ENCODE assay signal across 26 cellular contexts in genomic region chr15:68382286-68383007, GRCh38. TPM values are rescaled to one million over a fixed set of nuclear protein-coding genes. Genes with fewer than 3 reads are reported as not detected.
A peak's percentile ranks its signal among the peaks of the same experiment; 100 is the strongest.
DNase-seq lines count a peak whose midpoint lies in the region; ATAC-seq, FAIRE-seq and TF ChIP-seq lines count a peak whose summit lies in the region.
"Had no signal": no experiment of that assay in that cellular context is flagged by ENCODE, and none has a peak within 500 bp of the region (broad histone marks: within the 10 kb centered on the region; RNA-seq: fewer than 3 reads in every experiment).

No MANE protein-coding gene starts in this region.

- peaks cover 0 to 25% of the 10 kb centered on the region in 2 experiments; a peak in 3 of 5 replicates for H3K27me3 ChIP-seq in K562 (ENCODE audit: control insufficient read depth in 2 of 2, insufficient read depth in 2 of 2, low read length in 2 of 2)
- H3K27me3 ChIP-seq: BE2C, body of pancreas, MG63, transverse colon had no signal

- no TSS peak for BruUV-seq in K562 (replicated peaks; lab: Mats Ljungman, UMichigan)

- no peaks in the 10 kb centered on the region for H4K20me1 ChIP-seq in K562 (replicated peaks; ENCODE audit: control insufficient read depth, insufficient read depth, low read length)

- H3K4me3 Mint-ChIP-seq in type B pancreatic cell, result no peak overlapping the region
- H3K4me3 Mint-ChIP-seq: activated naive CD8-positive, alpha-beta T cell treated with anti-CD3 and anti-CD28 coated beads for 36 hours; WTC11 had no signal

- ATAC-seq in K562 (no peak), HG03045 (IDR thresholded peaks at IDR 0.05; ENCODE audit: unreplicated experiment) (no peak)
- ATAC-seq: body of pancreas had no signal

- in situ Hi-C loops in K562 (cut with MboI), result no loop called here

- FAIRE-seq in K562 (lab: Jason Lieb, UNC) (no peak), GM12892 (lab: Jason Lieb, UNC) (no peak)

- no peak overlapping the region for H3K4me3 ChIP-seq in K562
- H3K4me3 ChIP-seq: body of pancreas, heart right ventricle, MG63, PC-9, transverse colon had no signal

- H3K27ac ChIP-seq in K562 (ENCODE audit: extremely low read depth, low read depth, low read length), result no peak overlapping the region
- H3K27ac ChIP-seq: body of pancreas, heart right ventricle, PC-9, transverse colon had no signal

- H3K4me2 ChIP-seq in K562 (ENCODE audit: insufficient read depth, low read length), result no peak overlapping the region
- H3K4me2 ChIP-seq: PC-9 had no signal

- 0% methylated on average over 5 of the region's 5 CpGs for WGBS in K562 (ENCODE audit: insufficient coverage, low coverage, missing lambda C conversion rate)

- H3K9me3 Mint-ChIP-seq in type B pancreatic cell, result peaks cover 4% of the 10 kb centered on the region
- H3K9me3 Mint-ChIP-seq: activated naive CD8-positive, alpha-beta T cell treated with anti-CD3 and anti-CD28 coated beads for 36 hours; activated T-helper 2 cell treated with anti-CD3 and anti-CD28 coated beads, Interferon-gamma antibody, Interleukin-2, Interleukin-4, amounts not matched to agents 10 μg/mL and 5 μg/mL and 100 μg/mL, durations not matched to agents 14 hours and 24 hours and 36 hours had no signal

- no peak overlapping the region for H2AFZ ChIP-seq in K562 (ENCODE audit: low read depth, low read length)
- H2AFZ ChIP-seq: PC-9 had no signal

- H3K27me3 Mint-ChIP-seq in type B pancreatic cell, result peaks cover 3% of the 10 kb centered on the region

- no peak for TF ChIP-seq EP300 in K562 (IDR thresholded peaks at IDR 0.05; ENCODE audit: low read length)

- TF ChIP-seq CTCF in K562 (IDR thresholded peaks at IDR 0.05 in 2 of 3, conservative IDR thresholded peaks at IDR 0.05 in 1 of 3; ENCODE audit: insufficient read depth in 2 of 3, low read depth in 1 of 3, low read length in 3 of 3) (no peak), type B pancreatic cell (conservative IDR thresholded peaks at IDR 0.05) (no peak)

- DNase-seq in activated effector memory CD4-positive, alpha-beta T cell treated with anti-CD3 and anti-CD28 coated beads, Interleukin-2, amount 50 U/mL, for 16 hours, result peak; percentile 8
- no peak for DNase-seq in activated effector memory CD4-positive, alpha-beta T cell treated with Interleukin-2 at 50 U/mL for 16 hours
- DNase-seq in K562 (ENCODE audit: extremely low read depth in 1 of 4, low spot score in 3 of 4) (no peak), mesenteric fat pad (ENCODE audit: low spot score) (peak; percentile 22), type B pancreatic cell (ENCODE audit: extremely low spot score, unreplicated experiment) (peak; percentile 22), cerebellar nuclear complex (lab: John Stamatoyannopoulos, UW) (no peak), GM12892 (ENCODE audit: insufficient read length) (no peak)
- DNase-seq: activated naive CD8-positive, alpha-beta T cell treated with anti-CD3 and anti-CD28 coated beads for 36 hours; body of pancreas; effector CD8-positive, alpha-beta T cell; foreskin fibroblast; H7; heart right ventricle; KBM-7; kidney glomerular epithelial cell; MG63; NCI-H1105 treated with DMSO at 0.1 percent for 48 hours; NCI-H1930; NCI-H524 treated with DMSO at 0.1 percent for 48 hours; PC-9; transverse colon had no signal

- no peak overlapping the region for H3K9ac ChIP-seq in K562 (ENCODE audit: insufficient read depth in 1 of 2, low read depth in 2 of 2, low read length in 2 of 2)

- no peaks in the 10 kb centered on the region for H3K4me1 ChIP-seq in K562 (replicated peaks in 1 of 2; ENCODE audit: control insufficient read depth in 2 of 2, insufficient read depth in 2 of 2, low read length in 2 of 2)
- H3K4me1 ChIP-seq: body of pancreas, transverse colon had no signal

- H3K27ac Mint-ChIP-seq in type B pancreatic cell, result no peak overlapping the region
- H3K27ac Mint-ChIP-seq: activated naive CD8-positive, alpha-beta T cell treated with anti-CD3 and anti-CD28 coated beads for 36 hours; activated T-helper 2 cell treated with anti-CD3 and anti-CD28 coated beads, Interferon-gamma antibody, Interleukin-2, Interleukin-4, amounts not matched to agents 10 μg/mL and 5 μg/mL and 100 μg/mL, durations not matched to agents 14 hours and 24 hours and 36 hours; WTC11 had no signal

- H3K4me1 Mint-ChIP-seq in type B pancreatic cell (ENCODE audit: unreplicated experiment), result no peaks in the 10 kb centered on the region
- H3K4me1 Mint-ChIP-seq: WTC11 had no signal

- no peak for TF ChIP-seq RAD21 in K562 (CRISPR knock-in tag; conservative IDR thresholded peaks at IDR 0.05 in 1 of 2, IDR thresholded peaks at IDR 0.05 in 1 of 2)

- H3K9me3 ChIP-seq in K562 (replicated peaks; ENCODE audit: control insufficient read depth, insufficient read depth, low read depth, low read length), result no peaks in the 10 kb centered on the region
- H3K9me3 ChIP-seq: BE2C, body of pancreas, heart right ventricle, transverse colon had no signal

- TF ChIP-seq POLR2A in K562 (conservative IDR thresholded peaks at IDR 0.05) (no peak), GM12892 (IDR thresholded peaks at IDR 0.05; ENCODE audit: low read depth, low read length) (no peak)

- H3K36me3 Mint-ChIP-seq in type B pancreatic cell, result no peaks in the 10 kb centered on the region
- H3K36me3 Mint-ChIP-seq: activated naive CD8-positive, alpha-beta T cell treated with anti-CD3 and anti-CD28 coated beads for 36 hours; WTC11 had no signal

- POLR2A ChIA-PET in K562 (lab: Yijun Ruan, JAX), result no interaction called here

- CTCF ChIA-PET in K562 (lab: Yijun Ruan, JAX; ENCODE audit: low intra/inter-chr PET ratio), result interaction anchor here (1.7 kb wide), 1 partner anchor 77 kb away, joined by 3 read pairs; no protein-coding TSS in a partner anchor

- H3K9me1 ChIP-seq in K562 (ENCODE audit: control insufficient read depth, insufficient read depth, low read length), result no peaks in the 10 kb centered on the region

- no peaks in the 10 kb centered on the region for H3K79me2 ChIP-seq in K562 (ENCODE audit: control insufficient read depth, insufficient read depth, low read length)

- no peaks in the 10 kb centered on the region for H3K36me3 ChIP-seq in K562 (ENCODE audit: control insufficient read depth, insufficient read depth, low read length)
- H3K36me3 ChIP-seq: BE2C, heart right ventricle, transverse colon had no signal

- intact Hi-C loops in K562 (cut with micrococcal nuclease), result loop anchor here (1.0 to 2.0 kb wide), 2 partner anchors 76 to 130 kb away; no protein-coding TSS in a partner anchor

TF ChIP-seq in K562, 482 proteins besides CTCF, POLR2A, EP300 and RAD21 (continues in another document):
- TF ChIP-seq EZH2 (IDR thresholded peaks at IDR 0.05; ENCODE audit: borderline replicate concordance, low read depth, low read length), result no peak

RNA-seq across cellular contexts. Expression of gene ITGA11, which starts 49.5 kb away (rescaled TPM):
- not detected in 2 replicates for total RNA-seq in K562 (2011; cell fraction: chromatin; rRNA removed; ENCODE audit: low replicate concordance)
- not detected in 2 replicates for total RNA-seq in K562 (2011; cell fraction: nucleolus; rRNA removed)
- total RNA-seq in K562 (2011; cell fraction: nucleoplasm; rRNA removed), result not detected in 2 replicates
- total RNA-seq in K562 (2014; rRNA removed) (not detected in 2 replicates), K562 (2014; rRNA removed; fragmentation: Illumina TruSeq; extraction: Trizol) (not detected in 2 replicates), K562 (2015; rRNA removed; fragmentation: Illumina TruSeq; extraction: Trizol) (not detected in 2 replicates), K562 (2021) (not detected in 2 replicates), mesenteric fat pad (4.5 TPM), type B pancreatic cell (ENCODE audit: low replicate concordance) (0.26 and 0.92 TPM in 2 replicates)
- polyA plus RNA-seq in K562 (2011; rRNA removed) (not detected in 2 replicates), K562 (2014; fragmentation: Illumina TruSeq; extraction: Trizol) (not detected in 2 replicates), K562 (2014; fragmentation: Nextera tagmentation; extraction: Ambion mirVana) (under 1 TPM in 1 of 2 experiments, not detected in 1; 0.01 TPM), K562 (2014; rRNA removed) (not detected in 2 replicates)
- polyA plus RNA-seq in K562 (2011; cell fraction: cytosol; rRNA removed), result not detected in 2 replicates
- not detected in 2 replicates for polyA plus RNA-seq in K562 (2011; cell fraction: nucleus; rRNA removed)
- polyA plus RNA-seq in K562 (2012), result 0.01 TPM in 2 replicates
- polyA minus RNA-seq in K562 (2011; rRNA and poly(A)+ RNA removed), result not detected in 2 replicates
- not detected in 2 replicates for polyA minus RNA-seq in K562 (2011; cell fraction: cytosol; rRNA and poly(A)+ RNA removed)
- polyA minus RNA-seq in K562 (2011; cell fraction: nucleus; rRNA and poly(A)+ RNA removed), result not detected in 2 replicates
- 0.36 TPM for polyA plus RNA-seq in GM12892 (2012; ENCODE audit: missing spikeins)
- total RNA-seq: HT-29 had no signal

Comparison
In these comparisons a context has a peak if more than half of its experiments do, and no peak if none do; other contexts are left out.
1. DNase-seq: peak in activated effector memory CD4-positive, alpha-beta T cell treated with anti-CD3 and anti-CD28 coated beads, Interleukin-2, amount 50 U/mL, for 16 hours (single experiment), mesenteric fat pad (single experiment) and type B pancreatic cell (single experiment); none in activated effector memory CD4-positive, alpha-beta T cell treated with Interleukin-2 at 50 U/mL for 16 hours (single experiment), K562 (0 of 4), cerebellar nuclear complex (0 of 2) and GM12892 (single experiment).